Comparison of ENCODE assay signal across 1 cellular context in genomic region chr18:5892772-5893431, GRCh38.
TF ChIP-seq lines count a peak whose summit lies in the region.

No MANE protein-coding gene starts in this region.

TF ChIP-seq in IMR-90, 13 proteins besides CTCF, POLR2A, EP300 and RAD21:
- TF ChIP-seq MAZ (IDR thresholded peaks at IDR 0.05; ENCODE audit: borderline replicate concordance, low read depth, low read length) = no peak
- TF ChIP-seq, protein P1, sequence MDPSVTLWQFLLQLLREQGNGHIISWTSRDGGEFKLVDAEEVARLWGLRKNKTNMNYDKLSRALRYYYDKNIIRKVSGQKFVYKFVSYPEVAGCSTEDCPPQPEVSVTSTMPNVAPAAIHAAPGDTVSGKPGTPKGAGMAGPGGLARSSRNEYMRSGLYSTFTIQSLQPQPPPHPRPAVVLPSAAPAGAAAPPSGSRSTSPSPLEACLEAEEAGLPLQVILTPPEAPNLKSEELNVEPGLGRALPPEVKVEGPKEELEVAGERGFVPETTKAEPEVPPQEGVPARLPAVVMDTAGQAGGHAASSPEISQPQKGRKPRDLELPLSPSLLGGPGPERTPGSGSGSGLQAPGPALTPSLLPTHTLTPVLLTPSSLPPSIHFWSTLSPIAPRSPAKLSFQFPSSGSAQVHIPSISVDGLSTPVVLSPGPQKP (IDR thresholded peaks at IDR 0.05; ENCODE audit: borderline replicate concordance, low read depth, low read length) = no peak
- TF ChIP-seq RCOR1 (IDR thresholded peaks at IDR 0.05; ENCODE audit: insufficient replicate concordance, low read length) = no peak
- TF ChIP-seq CHD1 (IDR thresholded peaks at IDR 0.05; ENCODE audit: low read depth, low read length) = no peak
- no peak for TF ChIP-seq BHLHE40 (IDR thresholded peaks at IDR 0.05; ENCODE audit: low read depth, low read length)
- TF ChIP-seq NFE2L2 (IDR thresholded peaks at IDR 0.05; ENCODE audit: low read depth, low read length) = no peak
- TF ChIP-seq SMC3 (IDR thresholded peaks at IDR 0.05; ENCODE audit: low read depth, low read length) = no peak
- TF ChIP-seq MXI1 (IDR thresholded peaks at IDR 0.05; ENCODE audit: borderline replicate concordance, low read depth, low read length) = no peak
- TF ChIP-seq CEBPB (IDR thresholded peaks at IDR 0.05; ENCODE audit: low read depth, low read length) = no peak
- TF ChIP-seq, protein P2, sequence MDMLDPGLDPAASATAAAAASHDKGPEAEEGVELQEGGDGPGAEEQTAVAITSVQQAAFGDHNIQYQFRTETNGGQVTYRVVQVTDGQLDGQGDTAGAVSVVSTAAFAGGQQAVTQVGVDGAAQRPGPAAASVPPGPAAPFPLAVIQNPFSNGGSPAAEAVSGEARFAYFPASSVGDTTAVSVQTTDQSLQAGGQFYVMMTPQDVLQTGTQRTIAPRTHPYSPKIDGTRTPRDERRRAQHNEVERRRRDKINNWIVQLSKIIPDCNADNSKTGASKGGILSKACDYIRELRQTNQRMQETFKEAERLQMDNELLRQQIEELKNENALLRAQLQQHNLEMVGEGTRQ (IDR thresholded peaks at IDR 0.05; ENCODE audit: low read depth, low read length) = no peak
- no peak for TF ChIP-seq RFX5 (IDR thresholded peaks at IDR 0.05; ENCODE audit: low read depth, low read length)
- TF ChIP-seq FOS (IDR thresholded peaks at IDR 0.05; ENCODE audit: low read depth, low read length) = no peak
- TF ChIP-seq MAFK (IDR thresholded peaks at IDR 0.05; ENCODE audit: low read depth, low read length) = no peak
